ENCODE assay signal across 30 cellular contexts in the genomic region with DNA sequence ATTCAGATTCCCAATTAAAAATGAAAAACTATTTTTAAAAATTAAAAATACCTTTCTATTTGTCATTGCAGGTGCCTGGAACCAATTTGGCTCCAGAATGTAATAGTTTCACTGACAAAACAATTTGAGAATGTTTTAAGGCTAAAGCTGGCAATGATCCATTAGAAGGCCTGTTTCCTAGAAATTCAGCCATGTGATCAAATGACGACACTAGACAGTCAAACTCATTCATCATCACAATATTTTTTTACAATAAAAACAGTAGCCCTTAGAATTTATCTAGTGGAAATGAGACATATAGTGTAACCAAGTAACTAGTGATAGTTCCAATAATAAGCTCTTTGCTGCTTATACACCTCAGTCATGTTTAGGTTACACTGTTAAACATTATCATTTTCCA.
"Had no signal": no experiment of that assay in that cellular context is flagged by ENCODE, and none has a peak within 500 bp of the region (broad histone marks: within the 10 kb centered on the region; RNA-seq: fewer than 3 reads in every experiment).

No MANE protein-coding gene starts in this region.

- H3K9me3 ChIP-seq: adrenal gland, ascending aorta, heart left ventricle, psoas muscle, suprapubic skin, tibial artery, upper lobe of right lung had no signal

- H3K27ac ChIP-seq: adrenal gland, ascending aorta, foreskin keratinocyte, heart left ventricle, neural progenitor cell, parathyroid adenoma, psoas muscle, suprapubic skin, tibial artery, upper lobe of right lung had no signal

- FAIRE-seq: endometrium had no signal

- H3K27me3 ChIP-seq: adrenal gland, ascending aorta, foreskin keratinocyte, heart left ventricle, neural progenitor cell, suprapubic skin, tibial artery, upper lobe of right lung had no signal

- DNase-seq: activated CD4-positive, alpha-beta memory T cell treated with anti-CD3 and anti-CD28 coated beads for 36 hours; activated CD4-positive, alpha-beta T cell treated with anti-CD3 and anti-CD28 coated beads, Interleukin-2, amount 10 ng/mL, durations not matched to agents 24 days and 14 days; activated CD4-positive, CD25-positive, alpha-beta regulatory T cell treated with anti-CD3 and anti-CD28 coated beads, Interleukin-2, amount 50 U/mL, for 72 hours; activated CD8-positive, alpha-beta memory T cell treated with anti-CD3 and anti-CD28 coated beads, Interleukin-2, amount 50 U/mL, for 4 hours; activated effector memory CD4-positive, alpha-beta T cell treated with anti-CD3 and anti-CD28 coated beads, Interleukin-2, amount 50 U/mL, for 16 hours; activated naive CD4-positive, alpha-beta T cell treated with anti-CD3 and anti-CD28 coated beads for 36 hours; activated naive CD8-positive, alpha-beta T cell treated with anti-CD3 and anti-CD28 coated beads for 36 hours; activated T-cell treated with anti-CD3 and anti-CD28 coated beads, Interleukin-2, amount 50 U/mL, for 1 hour; adrenal gland; cortex of kidney; foreskin keratinocyte; heart left ventricle; hypothalamus; immature natural killer cell; mesenchymal stem cell; naive thymus-derived CD8-positive, alpha-beta T cell; occipital lobe; psoas muscle; right cardiac atrium; stimulated activated CD4-positive, alpha-beta T cell treated with anti-CD3 and anti-CD28 coated beads, Interleukin-15, amount 100 ng/mL, for 24 hours; stimulated activated CD4-positive, alpha-beta T cell treated with anti-CD3 and anti-CD28 coated beads, Interleukin-2, amount 100 ng/mL, for 24 hours; stimulated activated naive B cell treated with anti-CD40 and anti-IgM and Interleukin-4, amounts not matched to agents 10 μg/mL and 1 μg/mL and 100 μg/mL, for 72 hours; T1000; tibial artery; upper lobe of right lung had no signal

- H3K4me3 ChIP-seq: adrenal gland, ascending aorta, heart left ventricle, neural progenitor cell, psoas muscle, suprapubic skin, tibial artery, upper lobe of right lung had no signal

- H3K36me3 ChIP-seq: adrenal gland, ascending aorta, heart left ventricle, neural progenitor cell, suprapubic skin, tibial artery, upper lobe of right lung had no signal

- H3K4me1 ChIP-seq: ascending aorta, neural progenitor cell, parathyroid adenoma, psoas muscle had no signal

- H3K4me2 ChIP-seq: neural progenitor cell had no signal

- H3K9ac ChIP-seq: neural progenitor cell, parathyroid adenoma had no signal

- ATAC-seq: foreskin keratinocyte; heart left ventricle; naive thymus-derived CD8-positive, alpha-beta T cell; psoas muscle; right cardiac atrium; stimulated activated naive B cell treated with anti-CD40 and anti-IgM and Interleukin-4, amounts not matched to agents 10 μg/mL and 1 μg/mL and 100 μg/mL, for 72 hours; upper lobe of right lung had no signal

- H3K79me2 ChIP-seq: parathyroid adenoma had no signal

- H2AFZ ChIP-seq: neural progenitor cell, parathyroid adenoma had no signal
